Comparison of ENCODE assay signal across 8 cellular contexts in the genomic region with DNA sequence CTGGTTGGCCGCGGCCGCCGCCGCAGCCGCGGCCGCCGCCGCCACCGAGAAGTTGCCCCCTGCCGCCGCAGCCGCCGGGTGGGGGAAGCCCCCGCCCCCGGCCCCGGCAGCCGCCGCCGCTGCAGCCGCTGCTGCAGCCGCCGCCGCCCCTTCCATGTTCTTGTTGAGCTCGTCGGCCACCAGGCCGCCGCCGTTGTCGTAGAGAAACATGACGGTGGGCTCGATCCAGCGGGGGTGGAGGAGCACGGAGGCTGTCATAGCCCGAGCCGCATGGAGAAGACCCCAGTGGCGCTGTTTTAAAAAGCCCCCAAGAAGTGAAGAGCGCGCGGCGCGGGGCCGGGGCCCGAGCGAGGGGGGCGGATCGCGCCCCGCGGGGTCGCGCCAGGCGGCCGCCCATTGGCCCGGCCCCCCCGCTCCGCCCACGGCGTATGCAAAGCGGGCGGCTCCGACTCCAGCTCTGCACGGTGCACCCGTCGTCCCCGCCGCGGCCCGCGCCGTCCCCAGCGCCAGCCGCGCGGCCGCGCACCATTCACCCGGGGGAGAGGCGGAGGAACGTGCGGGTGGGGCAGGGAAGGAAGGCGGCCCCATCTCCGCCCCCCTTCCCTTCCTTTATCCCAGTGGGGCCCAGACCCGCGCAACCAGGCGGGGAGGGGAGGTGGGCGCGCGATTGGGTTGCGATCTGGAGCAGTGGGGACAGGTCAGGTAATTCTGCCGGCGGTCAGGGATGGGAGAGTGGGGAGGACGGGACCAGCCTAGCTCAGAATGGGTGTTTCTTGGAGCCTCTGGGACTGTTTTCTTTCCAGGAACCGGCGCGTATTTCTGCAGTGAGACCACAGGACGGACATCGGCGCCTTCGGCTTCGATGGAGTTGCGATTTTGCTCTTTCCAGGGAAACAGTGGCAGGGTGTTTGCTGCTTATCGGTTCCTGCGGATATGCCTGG.
DNase-seq lines count a peak whose midpoint lies in the region; ATAC-seq and TF ChIP-seq lines count a peak whose summit lies in the region.

Gene HOXA13, minus strand, starts transcription at position 272 of the 941 bp plus-strand sequence. Its CDS starts 14 bp downstream, at position 258.

- H3K36me3 Mint-ChIP-seq in nephron (ENCODE audit: low read depth), result no peaks in the 10 kb centered on the region

- H3K4me1 ChIP-seq in NT2/D1 (ENCODE audit: insufficient read depth, insufficient read length), result peaks cover 7% of the 10 kb centered on the region
- H3K4me1 ChIP-seq in duodenal mucosa (ENCODE audit: control insufficient read depth in 1 of 2, insufficient read depth in 2 of 2, low read length in 2 of 2), result peaks cover 15 to 16% of the 10 kb centered on the region in 2 donors

- H3K27me3 Mint-ChIP-seq in nephron (ENCODE audit: low read depth), result peaks cover 98% of the 10 kb centered on the region

- H3K27me3 ChIP-seq in NT2/D1 (ENCODE audit: insufficient read depth, insufficient read length) (peaks cover 96% of the 10 kb centered on the region), duodenal mucosa (ENCODE audit: control insufficient read depth in 1 of 2, insufficient read depth in 2 of 2, low read length in 2 of 2) (peaks cover 81 to 89% of the 10 kb centered on the region in 2 donors)

- CTCF ChIA-PET in HEK293T (lab: Yijun Ruan, JAX), result interaction anchor here (0.7 to 2.0 kb wide), 7 partner anchors 10 to 575 kb away, joined by 3 to 7 read pairs (median 3); partner anchors contain the start of gene HOXA11

- H3K4me3 Mint-ChIP-seq in nephron, result peak within 1 kb of the TSS; percentile 82 to 89 (median 85)

- no peaks in the 10 kb centered on the region for H3K9me3 Mint-ChIP-seq in nephron

- H3K9me3 ChIP-seq in NT2/D1 (ENCODE audit: insufficient read depth, low read length), result no peaks in the 10 kb centered on the region
- no peaks in the 10 kb centered on the region for H3K9me3 ChIP-seq in duodenal mucosa (ENCODE audit: control insufficient read depth in 1 of 2, low read length in 2 of 2)

- H3K4me1 Mint-ChIP-seq in nephron, result peaks cover 23% of the 10 kb centered on the region

- TF ChIP-seq CTCF in nephron (IDR thresholded peaks at IDR 0.05; ENCODE audit: unreplicated experiment in 3 of 3), result no peak

- no peak within 1 kb of the TSS for H3K27ac Mint-ChIP-seq in nephron

- H3K4me3 ChIP-seq in NT2/D1 (ENCODE audit: insufficient read length, low read depth) (peak within 1 kb of the TSS; percentile 39), duodenal mucosa (ENCODE audit: low read depth in 1 of 2, low read length in 2 of 2) (peak within 1 kb of the TSS; percentile 39 to 63)

- H3K27ac ChIP-seq in duodenal mucosa (ENCODE audit: low read depth, low read length), result no peak within 1 kb of the TSS

- H3K9ac ChIP-seq in NT2/D1 (ENCODE audit: insufficient read length, low read depth) (peak within 1 kb of the TSS; percentile 32), duodenal mucosa (ENCODE audit: low read depth in 1 of 2, low read length in 2 of 2) (no peak within 1 kb of the TSS)

- ATAC-seq in GM21390 (IDR thresholded peaks at IDR 0.05; ENCODE audit: unreplicated experiment), result no peak

- POLR2A ChIA-PET in HEK293T (lab: Yijun Ruan, JAX), result interaction anchor here (0.5 to 4.8 kb wide), 8 partner anchors 8 to 1002 kb away, joined by 3 to 48 read pairs (median 4); partner anchors contain the start of gene HOXA11

- no peaks in the 10 kb centered on the region for H3K36me3 ChIP-seq in NT2/D1 (ENCODE audit: insufficient read depth, insufficient read length, low read length)
- no peaks in the 10 kb centered on the region for H3K36me3 ChIP-seq in duodenal mucosa (ENCODE audit: control insufficient read depth in 1 of 2, insufficient read depth in 2 of 2, low read length in 2 of 2)

- peak; percentile 85 for DNase-seq in DMS53 (lab: John Stamatoyannopoulos, UW)
- peak; percentile 78 for DNase-seq in HEK293T (ENCODE audit: extremely low spot score)
- no peak for DNase-seq in NT2/D1 (ENCODE audit: low read depth, low spot score)
- no peak for DNase-seq in stimulated activated naive CD4-positive, alpha-beta T cell treated with Interleukin-2 at 50 U/mL for 16 hours (lab: John Stamatoyannopoulos, UW)
- DNase-seq in HUDEP-2 (lab: John Stamatoyannopoulos, UW; ENCODE audit: unreplicated experiment in 76 of 76), result no peak

TF ChIP-seq in HEK293T, 16 proteins besides CTCF, POLR2A, EP300 and RAD21:
- TF ChIP-seq HDGF (IDR thresholded peaks at IDR 0.05; ENCODE audit: borderline replicate concordance) (no peak), L3MBTL2 (conservative IDR thresholded peaks at IDR 0.05) (no peak), TARDBP (IDR thresholded peaks at IDR 0.05) (no peak), SP1 (IDR thresholded peaks at IDR 0.05) (no peak), ZNF384 (IDR thresholded peaks at IDR 0.05) (no peak), FOXK2 (IDR thresholded peaks at IDR 0.05) (no peak), ARNT (IDR thresholded peaks at IDR 0.05) (no peak), FOXA1 (IDR thresholded peaks at IDR 0.05) (no peak), SUZ12 (IDR thresholded peaks at IDR 0.05) (no peak), BHLHE40 (IDR thresholded peaks at IDR 0.05; ENCODE audit: borderline replicate concordance) (no peak), FOXM1 (IDR thresholded peaks at IDR 0.05; ENCODE audit: borderline replicate concordance) (no peak), CTBP1 (IDR thresholded peaks at IDR 0.05; ENCODE audit: borderline replicate concordance) (no peak), ELF4 (IDR thresholded peaks at IDR 0.05) (no peak), NFRKB (IDR thresholded peaks at IDR 0.05) (no peak)
- TF ChIP-seq, protein P1, sequence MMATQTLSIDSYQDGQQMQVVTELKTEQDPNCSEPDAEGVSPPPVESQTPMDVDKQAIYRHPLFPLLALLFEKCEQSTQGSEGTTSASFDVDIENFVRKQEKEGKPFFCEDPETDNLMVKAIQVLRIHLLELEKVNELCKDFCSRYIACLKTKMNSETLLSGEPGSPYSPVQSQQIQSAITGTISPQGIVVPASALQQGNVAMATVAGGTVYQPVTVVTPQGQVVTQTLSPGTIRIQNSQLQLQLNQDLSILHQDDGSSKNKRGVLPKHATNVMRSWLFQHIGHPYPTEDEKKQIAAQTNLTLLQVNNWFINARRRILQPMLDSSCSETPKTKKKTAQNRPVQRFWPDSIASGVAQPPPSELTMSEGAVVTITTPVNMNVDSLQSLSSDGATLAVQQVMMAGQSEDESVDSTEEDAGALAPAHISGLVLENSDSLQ (IDR thresholded peaks at IDR 0.05), result no peak

Comparison
In these comparisons a context has a peak if more than half of its experiments do, and no peak if none do; other contexts are left out.
1. DNase-seq: peak in DMS53 (single experiment) and HEK293T (single experiment); none in NT2/D1 (single experiment), stimulated activated naive CD4-positive, alpha-beta T cell treated with Interleukin-2 at 50 U/mL for 16 hours (single experiment) and HUDEP-2 (0 of 76).